8 cellular contexts compared by ENCODE assay signal in genomic region chr17:57422574-57423164, GRCh38.
A peak's percentile ranks its signal among the peaks of the same experiment; 100 is the strongest.
DNase-seq lines count a peak whose midpoint lies in the region; ATAC-seq, FAIRE-seq and TF ChIP-seq lines count a peak whose summit lies in the region.

No MANE protein-coding gene starts in this region.

- peaks cover 0 to 1% (median 0%) of the 10 kb centered on the region in 3 donors for H3K27me3 Mint-ChIP-seq in CD14-positive monocyte (ENCODE audit: low read depth in 3 of 3)

- TF ChIP-seq POLR2A in suprapubic skin (IDR thresholded peaks at IDR 0.05) (no peak), GM12892 (IDR thresholded peaks at IDR 0.05; ENCODE audit: low read depth, low read length) (no peak)

- TF ChIP-seq CTCF in CD14-positive monocyte (IDR thresholded peaks at IDR 0.05) (no peak), bronchial epithelial cell (IDR thresholded peaks at IDR 0.05; ENCODE audit: insufficient read depth, low read length, severe bottlenecking) (no peak), suprapubic skin (IDR thresholded peaks at IDR 0.05) (no peak)

- H3K36me3 Mint-ChIP-seq in CD14-positive monocyte = peaks cover 2 to 3% of the 10 kb centered on the region in 2 donors

- H3K36me3 ChIP-seq in bronchial epithelial cell (ENCODE audit: control insufficient read depth, insufficient read depth, low read length) (no peaks in the 10 kb centered on the region), suprapubic skin (no peaks in the 10 kb centered on the region)

- no peaks in the 10 kb centered on the region for H3K4me1 ChIP-seq in suprapubic skin

- H3K4me3 ChIP-seq in bronchial epithelial cell (ENCODE audit: low read depth, low read length) (no peak overlapping the region), suprapubic skin (no peak overlapping the region)

- H3K27me3 ChIP-seq in bronchial epithelial cell (ENCODE audit: control insufficient read depth, insufficient read depth, low read length) (no peaks in the 10 kb centered on the region), suprapubic skin (no peaks in the 10 kb centered on the region)

- 63% methylated on average over 9 of the region's 9 CpGs for WGBS in suprapubic skin

- no peak for TF ChIP-seq EP300 in suprapubic skin (IDR thresholded peaks at IDR 0.05)

- no peak overlapping the region for H3K4me3 Mint-ChIP-seq in CD14-positive monocyte

- peaks cover 0 to 2% (median 0%) of the 10 kb centered on the region in 7 donors for H3K9me3 Mint-ChIP-seq in CD14-positive monocyte

- H3K9me3 ChIP-seq in suprapubic skin = no peaks in the 10 kb centered on the region

- intact Hi-C loops in CD14-positive monocyte (cut with micrococcal nuclease) = no loop called here

- ATAC-seq in GM19468 (IDR thresholded peaks at IDR 0.05; ENCODE audit: extremely low read depth, unreplicated experiment) (peak; percentile 30), HG03558 (IDR thresholded peaks at IDR 0.05; ENCODE audit: extremely low read depth, unreplicated experiment) (peak; percentile 48), left lobe of liver (no peak)

- FAIRE-seq in bronchial epithelial cell (lab: Jason Lieb, UNC) (no peak), GM12892 (lab: Jason Lieb, UNC) (no peak)

- DNase-seq in CD14-positive monocyte (ENCODE audit: low spot score) (peak; percentile 58), bronchial epithelial cell (ENCODE audit: low read depth) (peak; percentile 71), suprapubic skin (ENCODE audit: low spot score in 2 of 2) (no peak), GM12892 (ENCODE audit: insufficient read length) (no peak), left lobe of liver (ENCODE audit: low spot score) (no peak)
- no peak for DNase-seq in activated CD4-positive, alpha-beta T cell treated with anti-CD3 and anti-CD28 coated beads, Interleukin-2, amount 50 U/mL, for 1 hour

- H3K27ac ChIP-seq in suprapubic skin = no peak overlapping the region

- H3K27ac Mint-ChIP-seq in CD14-positive monocyte = no peak overlapping the region

- peaks cover 28% of the 10 kb centered on the region for H3K4me1 Mint-ChIP-seq in CD14-positive monocyte

Comparison
In these comparisons a context has a peak if more than half of its experiments do, and no peak if none do; other contexts are left out.
1. DNase-seq: peak in CD14-positive monocyte (single experiment) and bronchial epithelial cell (single experiment); none in suprapubic skin (0 of 2), GM12892 (single experiment), activated CD4-positive, alpha-beta T cell treated with anti-CD3 and anti-CD28 coated beads, Interleukin-2, amount 50 U/mL, for 1 hour (single experiment) and left lobe of liver (single experiment).